Comparison of ENCODE assay signal across 19 cellular contexts in the genomic region with DNA sequence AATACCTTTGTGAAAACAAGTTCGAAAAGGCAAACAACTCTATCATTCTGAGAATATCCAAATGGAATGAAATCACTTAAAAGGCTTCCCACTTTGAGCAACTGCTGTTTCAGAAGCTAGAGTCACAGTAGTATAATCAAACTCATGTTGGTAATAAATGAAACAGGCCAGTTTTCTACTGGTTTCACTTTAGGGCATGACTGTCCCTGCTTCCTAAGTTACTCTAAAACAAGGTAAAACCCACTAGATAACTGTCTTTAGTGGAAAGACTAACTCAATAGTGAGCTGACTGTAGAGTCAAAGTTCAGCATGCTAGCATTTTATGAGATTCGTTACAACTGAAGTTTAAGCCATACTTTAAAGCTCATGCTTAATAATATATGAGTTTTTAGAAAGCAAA. TPM values are rescaled to one million over a fixed set of nuclear protein-coding genes. Genes with fewer than 3 reads are reported as not detected.
A peak's percentile ranks its signal among the peaks of the same experiment; 100 is the strongest.
DNase-seq lines count a peak whose midpoint lies in the region; ATAC-seq and TF ChIP-seq lines count a peak whose summit lies in the region.
"Had no signal": no experiment of that assay in that cellular context is flagged by ENCODE, and none has a peak within 500 bp of the region (broad histone marks: within the 10 kb centered on the region; RNA-seq: fewer than 3 reads in every experiment).

No MANE protein-coding gene starts in this region.

- H3K9me2 ChIP-seq in hepatocyte (replicated peaks; ENCODE audit: insufficient read depth) = no peaks in the 10 kb centered on the region

- DNase-seq in activated CD4-positive, CD25-positive, alpha-beta regulatory T cell (lab: John Stamatoyannopoulos, UW) = no peak
- no peak for DNase-seq in activated naive CD4-positive, alpha-beta T cell treated with anti-CD3 and anti-CD28 coated beads for 36 hours
- DNase-seq in activated naive CD4-positive, alpha-beta T cell treated with Interleukin-2 at 50 U/mL for 16 hours = no peak
- DNase-seq in hepatocyte (ENCODE audit: low spot score) (no peak), NCI-H2227 treated with DMSO at 0.1 percent for 48 hours (lab: John Stamatoyannopoulos, UW) (no peak)
- no peak for DNase-seq in CD8-positive, alpha-beta T cell
- DNase-seq: 8988T; CD4-positive, alpha-beta memory T cell; DMS79 treated with DMSO at 0.1 percent for 48 hours; NCI-H1105 treated with DMSO at 0.1 percent for 48 hours; NCI-H187; NCI-H345; NCI-H526; RPMI8226 had no signal

- H3K36me3 Mint-ChIP-seq in activated naive CD4-positive, alpha-beta T cell treated with anti-CD3 and anti-CD28 coated beads for 36 hours (ENCODE audit: low read depth) = peaks cover 17% of the 10 kb centered on the region
- peaks cover 41% of the 10 kb centered on the region for H3K36me3 Mint-ChIP-seq in stimulated activated naive CD8-positive, alpha-beta T cell treated with anti-CD3 and anti-CD28 coated beads, Interleukin-15, Interleukin-2, amounts not matched to agents 100 ng/mL and 50 ng/mL, for 24 hours (ENCODE audit: low read depth)
- H3K36me3 Mint-ChIP-seq in CD8-positive, alpha-beta T cell = peaks cover 71% of the 10 kb centered on the region

- ATAC-seq in activated CD4-positive, CD25-positive, alpha-beta regulatory T cell treated with anti-CD3 and anti-CD28 coated beads, Interleukin-2, amount 50 U/mL, for 24 hours = peak; percentile 48 to 66
- no peak for ATAC-seq in CD8-positive, alpha-beta T cell

- H3K4me1 Mint-ChIP-seq in activated naive CD4-positive, alpha-beta T cell treated with anti-CD3 and anti-CD28 coated beads for 36 hours (ENCODE audit: low read depth) = peaks cover 23% of the 10 kb centered on the region
- peaks cover 13% of the 10 kb centered on the region for H3K4me1 Mint-ChIP-seq in stimulated activated naive CD8-positive, alpha-beta T cell treated with anti-CD3 and anti-CD28 coated beads, Interleukin-15, Interleukin-2, amounts not matched to agents 100 ng/mL and 50 ng/mL, for 24 hours (ENCODE audit: low read depth)
- H3K4me1 Mint-ChIP-seq in CD8-positive, alpha-beta T cell (ENCODE audit: low read depth) = peaks cover 25% of the 10 kb centered on the region

- no peaks in the 10 kb centered on the region for H3K9me3 Mint-ChIP-seq in activated naive CD4-positive, alpha-beta T cell treated with anti-CD3 and anti-CD28 coated beads for 36 hours
- no peaks in the 10 kb centered on the region for H3K9me3 Mint-ChIP-seq in stimulated activated naive CD8-positive, alpha-beta T cell treated with anti-CD3 and anti-CD28 coated beads, Interleukin-15, Interleukin-2, amounts not matched to agents 100 ng/mL and 50 ng/mL, for 24 hours
- H3K9me3 Mint-ChIP-seq in CD8-positive, alpha-beta T cell = no peaks in the 10 kb centered on the region
- H3K9me3 Mint-ChIP-seq: CD4-positive, alpha-beta memory T cell had no signal

- H4K20me1 ChIP-seq in hepatocyte (ENCODE audit: insufficient read depth, poor library complexity, severe bottlenecking) = no peaks in the 10 kb centered on the region

- H3K4me3 ChIP-seq in hepatocyte = no peak overlapping the region
- H3K4me3 ChIP-seq in CD8-positive, alpha-beta T cell (ENCODE audit: low read depth, low read length) = no peak overlapping the region
- H3K4me3 ChIP-seq: HAP-1 had no signal

- H3K4me2 ChIP-seq in hepatocyte = peak overlapping the region; percentile 33

- 84% methylated on average over 2 of the region's 2 CpGs for WGBS in hepatocyte (ENCODE audit: low lambda C conversion rate, missing lambda C conversion rate)

- CTCF ChIA-PET in activated naive CD4-positive, alpha-beta T cell treated with anti-CD3 and anti-CD28 coated beads for 36 hours (lab: Charles Lee) = interaction anchor here (0.6 to 1.2 kb wide), 5 partner anchors 16 to 389 kb away, joined by 3 to 4 read pairs (median 4); partner anchors contain the start of gene ALAD
- CTCF ChIA-PET in CD8-positive, alpha-beta T cell (lab: Charles Lee) = interaction anchor here (1.5 kb wide), 1 partner anchor 388 kb away, joined by 5 read pairs; no protein-coding TSS in a partner anchor

- H3K27me3 Mint-ChIP-seq in activated naive CD4-positive, alpha-beta T cell treated with anti-CD3 and anti-CD28 coated beads for 36 hours (ENCODE audit: low read depth) = no peaks in the 10 kb centered on the region
- no peaks in the 10 kb centered on the region for H3K27me3 Mint-ChIP-seq in stimulated activated naive CD8-positive, alpha-beta T cell treated with anti-CD3 and anti-CD28 coated beads, Interleukin-15, Interleukin-2, amounts not matched to agents 100 ng/mL and 50 ng/mL, for 24 hours
- H3K27me3 Mint-ChIP-seq in CD8-positive, alpha-beta T cell (ENCODE audit: low read depth) = no peaks in the 10 kb centered on the region
- H3K27me3 Mint-ChIP-seq: CD4-positive, alpha-beta memory T cell had no signal

- H3K27me3 ChIP-seq in hepatocyte = no peaks in the 10 kb centered on the region
- no peaks in the 10 kb centered on the region for H3K27me3 ChIP-seq in CD8-positive, alpha-beta T cell (ENCODE audit: insufficient read depth, low read length)

- no peak overlapping the region for H3K27ac ChIP-seq in hepatocyte
- H3K27ac ChIP-seq in CD8-positive, alpha-beta T cell (ENCODE audit: low read depth, low read length) = no peak overlapping the region

- peak overlapping the region; percentile 57 for H3K27ac Mint-ChIP-seq in activated naive CD4-positive, alpha-beta T cell treated with anti-CD3 and anti-CD28 coated beads for 36 hours
- peak overlapping the region; percentile 43 for H3K27ac Mint-ChIP-seq in stimulated activated naive CD8-positive, alpha-beta T cell treated with anti-CD3 and anti-CD28 coated beads, Interleukin-15, Interleukin-2, amounts not matched to agents 100 ng/mL and 50 ng/mL, for 24 hours
- H3K27ac Mint-ChIP-seq in CD8-positive, alpha-beta T cell = no peak overlapping the region

- H3K36me3 ChIP-seq in hepatocyte (replicated peaks; ENCODE audit: insufficient read depth, low read depth) = no peaks in the 10 kb centered on the region
- H3K36me3 ChIP-seq in CD8-positive, alpha-beta T cell (ENCODE audit: insufficient read depth, low read length) = peaks cover 31% of the 10 kb centered on the region

- POLR2A ChIA-PET in CD8-positive, alpha-beta T cell (lab: Charles Lee) = no interaction called here

- H3K4me1 ChIP-seq in hepatocyte (ENCODE audit: insufficient read depth) = peaks cover 3% of the 10 kb centered on the region
- H3K4me1 ChIP-seq in CD8-positive, alpha-beta T cell (ENCODE audit: insufficient read depth, low read length) = peaks cover 6% of the 10 kb centered on the region

- no peak overlapping the region for H2AFZ ChIP-seq in hepatocyte

- intact Hi-C loops in activated naive CD4-positive, alpha-beta T cell treated with anti-CD3 and anti-CD28 coated beads for 36 hours (cut with micrococcal nuclease) = loop anchor here (1.0 kb wide), 1 partner anchor 48 kb away; the partner anchor contains the start of genes FKBP15 and SLC31A1
- intact Hi-C loops in CD8-positive, alpha-beta T cell (cut with DNase I, micrococcal nuclease) = no loop called here

- no peak for TF ChIP-seq CTCF in hepatocyte (IDR thresholded peaks at IDR 0.05; ENCODE audit: poor library complexity)
- no peak for TF ChIP-seq CTCF in CD8-positive, alpha-beta T cell (IDR thresholded peaks at IDR 0.05)

- H3K4me3 Mint-ChIP-seq in activated naive CD4-positive, alpha-beta T cell treated with anti-CD3 and anti-CD28 coated beads for 36 hours = no peak overlapping the region
- no peak overlapping the region for H3K4me3 Mint-ChIP-seq in stimulated activated naive CD8-positive, alpha-beta T cell treated with anti-CD3 and anti-CD28 coated beads, Interleukin-15, Interleukin-2, amounts not matched to agents 100 ng/mL and 50 ng/mL, for 24 hours
- no peak overlapping the region for H3K4me3 Mint-ChIP-seq in CD8-positive, alpha-beta T cell
- H3K4me3 Mint-ChIP-seq: CD4-positive, alpha-beta memory T cell had no signal

- no peaks in the 10 kb centered on the region for H3K9me3 ChIP-seq in hepatocyte (ENCODE audit: low read depth)
- H3K9me3 ChIP-seq in CD8-positive, alpha-beta T cell (ENCODE audit: low read length) = no peaks in the 10 kb centered on the region
- H3K9me3 ChIP-seq: HAP-1 had no signal

- peaks cover 14% of the 10 kb centered on the region for H3K79me2 ChIP-seq in hepatocyte

RNA-seq across cellular contexts. Expression of gene CDC26, which starts 6.0 kb away (rescaled TPM):
- 10 to 100 TPM; 36.3 to 38.1 TPM for total RNA-seq in activated naive CD4-positive, alpha-beta T cell treated with anti-CD3 and anti-CD28 coated beads for 36 hours
- total RNA-seq in hepatocyte = 39.8 and 45.9 TPM in 2 replicates
- polyA plus RNA-seq in hepatocyte = 62.5 and 77.2 TPM in 2 replicates
- 10 to 100 TPM; 13.1 TPM for total RNA-seq in CD8-positive, alpha-beta T cell

RNA-seq across cellular contexts. Expression of gene PRPF4, which starts 6.1 kb away (rescaled TPM):
- 10 to 100 TPM; 39.9 to 44.3 TPM for total RNA-seq in activated naive CD4-positive, alpha-beta T cell treated with anti-CD3 and anti-CD28 coated beads for 36 hours
- total RNA-seq in hepatocyte = 23.4 and 27.3 TPM in 2 replicates
- 24.1 and 28.8 TPM in 2 replicates for polyA plus RNA-seq in hepatocyte
- total RNA-seq in CD8-positive, alpha-beta T cell = 10 to 100 TPM; 24.4 to 24.8 TPM

RNA-seq across cellular contexts. Expression of gene RNF183, which starts 33.8 kb away (rescaled TPM):
- total RNA-seq in activated naive CD4-positive, alpha-beta T cell treated with anti-CD3 and anti-CD28 coated beads for 36 hours = not detected
- total RNA-seq in hepatocyte = 0.43 and 3.9 TPM in 2 replicates
- 0.21 and 0.85 TPM in 2 replicates for polyA plus RNA-seq in hepatocyte
- total RNA-seq in CD8-positive, alpha-beta T cell = not detected
- total RNA-seq: CD4-positive, alpha-beta memory T cell; G401 had no signal
- polyA plus RNA-seq: BJ; CD4-positive, alpha-beta memory T cell had no signal

RNA-seq across cellular contexts. Expression of gene SLC31A1, which starts 48.0 kb away (rescaled TPM):
- 1 to 10 TPM; 8.1 to 8.2 TPM for total RNA-seq in activated naive CD4-positive, alpha-beta T cell treated with anti-CD3 and anti-CD28 coated beads for 36 hours
- 43.3 TPM in 2 replicates for total RNA-seq in hepatocyte
- polyA plus RNA-seq in hepatocyte = 24.5 and 29.7 TPM in 2 replicates
- 1 to 10 TPM; 8.7 to 9.6 TPM for total RNA-seq in CD8-positive, alpha-beta T cell

RNA-seq across cellular contexts. Expression of gene FKBP15, which starts 48.3 kb away (rescaled TPM):
- 10 to 100 TPM; 14.7 to 15.8 TPM for total RNA-seq in activated naive CD4-positive, alpha-beta T cell treated with anti-CD3 and anti-CD28 coated beads for 36 hours
- total RNA-seq in hepatocyte = 13.7 and 17.7 TPM in 2 replicates
- 7.7 and 14.5 TPM in 2 replicates for polyA plus RNA-seq in hepatocyte
- 1 to 10 TPM; 8.7 to 8.9 TPM for total RNA-seq in CD8-positive, alpha-beta T cell
